ENCODE assay signal across 29 cellular contexts in genomic region chr6:154672086-154672485, GRCh38.
"Had no signal": no experiment of that assay in that cellular context is flagged by ENCODE, and none has a peak within 500 bp of the region (broad histone marks: within the 10 kb centered on the region; RNA-seq: fewer than 3 reads in every experiment).

No MANE protein-coding gene starts in this region.

- H3K27ac ChIP-seq: coronary artery, esophagus muscularis mucosa, foreskin keratinocyte, gastroesophageal sphincter, heart left ventricle, hepatocyte, neural progenitor cell, parathyroid adenoma, prostate gland, right atrium auricular region, testis, tibial artery had no signal

- H3K36me3 ChIP-seq: esophagus muscularis mucosa, gastroesophageal sphincter, heart left ventricle, neural progenitor cell, prostate gland, right atrium auricular region, tibial artery had no signal

- DNase-seq: effector memory CD4-positive, alpha-beta T cell; foreskin keratinocyte; heart left ventricle; kidney; mammary epithelial cell; mesendoderm; midbrain; naive thymus-derived CD4-positive, alpha-beta T cell; stimulated activated CD4-positive, alpha-beta T cell treated with anti-CD3 and anti-CD28 coated beads, Interleukin-12 subunit alpha, Interleukin-12 subunit beta, amount 100 ng/mL, for 4 hours; stimulated activated CD4-positive, alpha-beta T cell treated with anti-CD3 and anti-CD28 coated beads, Interleukin-1b, Interleukin-23, amount 100 ng/mL, for 48 hours; stimulated activated CD4-positive, alpha-beta T cell treated with anti-CD3 and anti-CD28 coated beads, Interleukin-4, amount 100 ng/mL, for 1 hour; stimulated activated CD8-positive, alpha-beta memory T cell treated with anti-CD3 and anti-CD28 coated beads, Interleukin-4, amount 100 ng/mL, for 48 hours; stimulated activated naive CD4-positive, alpha-beta T cell; substantia nigra; testis; tibial artery had no signal

- H3K27me3 ChIP-seq: esophagus muscularis mucosa, foreskin keratinocyte, gastroesophageal sphincter, heart left ventricle, hepatocyte, neural progenitor cell, right atrium auricular region, testis, tibial artery had no signal

- H3K4me3 ChIP-seq: coronary artery, esophagus muscularis mucosa, gastroesophageal sphincter, heart left ventricle, hepatocyte, neural progenitor cell, prostate gland, right atrium auricular region, smooth muscle cell, testis, tibial artery had no signal

- FAIRE-seq: endothelial cell of umbilical vein, kidney, urothelium cell line had no signal

- H3K4me1 ChIP-seq: esophagus muscularis mucosa, foreskin keratinocyte, gastroesophageal sphincter, heart left ventricle, neural progenitor cell, parathyroid adenoma, prostate gland, right atrium auricular region, testis, tibial artery had no signal

- ATAC-seq: foreskin keratinocyte; gastroesophageal sphincter; heart left ventricle; left lobe of liver; naive thymus-derived CD4-positive, alpha-beta T cell; sciatic nerve had no signal

- H3K9me3 ChIP-seq: esophagus muscularis mucosa, gastroesophageal sphincter, heart left ventricle, prostate gland, right atrium auricular region, testis, tibial artery had no signal
